ENCODE assay signal across 1 cellular context in the genomic region with DNA sequence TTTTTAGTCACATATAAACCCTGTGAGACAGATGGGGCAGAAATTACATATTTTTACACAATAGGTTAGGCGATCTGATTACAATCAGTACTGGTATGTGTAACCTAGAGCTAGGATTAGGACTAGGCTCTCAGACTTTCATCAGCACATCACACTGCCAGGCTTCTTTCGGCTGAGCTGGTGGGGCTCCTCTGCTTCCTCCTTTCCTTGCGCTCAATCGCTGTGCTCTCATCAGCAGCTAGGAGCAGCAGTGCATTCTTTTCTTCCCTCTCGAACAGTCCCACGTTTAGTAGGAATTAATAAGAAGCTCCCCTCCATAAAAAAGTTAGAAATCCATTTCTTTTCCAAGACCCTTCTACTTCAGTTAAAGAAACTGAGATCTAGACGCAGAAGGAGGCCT.
TF ChIP-seq lines count a peak whose summit lies in the region.

No MANE protein-coding gene starts in this region.

TF ChIP-seq in HCT116, 20 proteins besides CTCF, POLR2A, EP300 and RAD21 (continued from another document):
- TF ChIP-seq TCF7L2 (IDR thresholded peaks at IDR 0.05; ENCODE audit: borderline replicate concordance, extremely low read depth, insufficient read depth, insufficient read length), result no peak
